Comparison of ENCODE assay signal across 1 cellular context in the genomic region with DNA sequence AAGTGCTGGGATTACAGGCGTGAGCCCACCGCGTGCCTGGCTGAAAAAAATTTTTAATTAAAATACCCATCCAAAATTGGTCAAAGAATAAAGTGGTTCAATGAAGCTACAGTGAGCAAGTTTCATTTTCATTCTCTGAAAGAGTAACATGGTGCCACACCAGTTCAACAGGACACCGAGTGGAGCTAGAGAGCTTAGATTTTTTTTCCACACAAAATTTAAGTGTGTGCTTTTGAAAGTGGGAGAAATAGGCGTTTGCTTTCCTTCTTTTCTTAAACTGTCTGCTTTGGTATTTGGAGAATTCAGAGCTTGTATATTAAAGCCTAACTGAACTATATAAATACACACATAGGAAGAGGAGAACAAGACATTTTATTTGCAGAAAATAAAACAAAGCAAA.
TF ChIP-seq lines count a peak whose summit lies in the region.

No MANE protein-coding gene starts in this region.

TF ChIP-seq in H1, 55 proteins besides CTCF, POLR2A, EP300 and RAD21:
- TF ChIP-seq, protein P1, sequence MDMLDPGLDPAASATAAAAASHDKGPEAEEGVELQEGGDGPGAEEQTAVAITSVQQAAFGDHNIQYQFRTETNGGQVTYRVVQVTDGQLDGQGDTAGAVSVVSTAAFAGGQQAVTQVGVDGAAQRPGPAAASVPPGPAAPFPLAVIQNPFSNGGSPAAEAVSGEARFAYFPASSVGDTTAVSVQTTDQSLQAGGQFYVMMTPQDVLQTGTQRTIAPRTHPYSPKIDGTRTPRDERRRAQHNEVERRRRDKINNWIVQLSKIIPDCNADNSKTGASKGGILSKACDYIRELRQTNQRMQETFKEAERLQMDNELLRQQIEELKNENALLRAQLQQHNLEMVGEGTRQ (IDR thresholded peaks at IDR 0.05; ENCODE audit: low read length): no peak
- no peak for TF ChIP-seq SP1 (IDR thresholded peaks at IDR 0.05; ENCODE audit: low read depth, low read length)
- TF ChIP-seq CREB1 (IDR thresholded peaks at IDR 0.05): no peak
- TF ChIP-seq SUZ12 (IDR thresholded peaks at IDR 0.05; ENCODE audit: low read length): no peak
- TF ChIP-seq, protein P2, sequence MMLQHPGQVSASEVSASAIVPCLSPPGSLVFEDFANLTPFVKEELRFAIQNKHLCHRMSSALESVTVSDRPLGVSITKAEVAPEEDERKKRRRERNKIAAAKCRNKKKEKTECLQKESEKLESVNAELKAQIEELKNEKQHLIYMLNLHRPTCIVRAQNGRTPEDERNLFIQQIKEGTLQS (IDR thresholded peaks at IDR 0.05; ENCODE audit: insufficient read depth, low read depth, low read length): no peak
- no peak for TF ChIP-seq SIRT6 (IDR thresholded peaks at IDR 0.05; ENCODE audit: low read length)
- TF ChIP-seq TEAD4 (IDR thresholded peaks at IDR 0.05; ENCODE audit: low read depth, low read length): no peak
- TF ChIP-seq, protein P3, sequence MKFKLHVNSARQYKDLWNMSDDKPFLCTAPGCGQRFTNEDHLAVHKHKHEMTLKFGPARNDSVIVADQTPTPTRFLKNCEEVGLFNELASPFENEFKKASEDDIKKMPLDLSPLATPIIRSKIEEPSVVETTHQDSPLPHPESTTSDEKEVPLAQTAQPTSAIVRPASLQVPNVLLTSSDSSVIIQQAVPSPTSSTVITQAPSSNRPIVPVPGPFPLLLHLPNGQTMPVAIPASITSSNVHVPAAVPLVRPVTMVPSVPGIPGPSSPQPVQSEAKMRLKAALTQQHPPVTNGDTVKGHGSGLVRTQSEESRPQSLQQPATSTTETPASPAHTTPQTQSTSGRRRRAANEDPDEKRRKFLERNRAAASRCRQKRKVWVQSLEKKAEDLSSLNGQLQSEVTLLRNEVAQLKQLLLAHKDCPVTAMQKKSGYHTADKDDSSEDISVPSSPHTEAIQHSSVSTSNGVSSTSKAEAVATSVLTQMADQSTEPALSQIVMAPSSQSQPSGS (IDR thresholded peaks at IDR 0.05; ENCODE audit: low read length): no peak
- no peak for TF ChIP-seq SRF (IDR thresholded peaks at IDR 0.05; ENCODE audit: low read depth, low read length)
- TF ChIP-seq JUN (IDR thresholded peaks at IDR 0.05; ENCODE audit: low read depth, low read length): no peak
- TF ChIP-seq BRCA1 (IDR thresholded peaks at IDR 0.05; ENCODE audit: low read depth, low read length): no peak
- TF ChIP-seq, protein P4, sequence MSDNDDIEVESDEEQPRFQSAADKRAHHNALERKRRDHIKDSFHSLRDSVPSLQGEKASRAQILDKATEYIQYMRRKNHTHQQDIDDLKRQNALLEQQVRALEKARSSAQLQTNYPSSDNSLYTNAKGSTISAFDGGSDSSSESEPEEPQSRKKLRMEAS (IDR thresholded peaks at IDR 0.05): no peak
